Comparison of ENCODE assay signal across 21 cellular contexts in genomic region chr16:2145843-2146242, GRCh38. TPM values are rescaled to one million over a fixed set of nuclear protein-coding genes. Genes with fewer than 3 reads are reported as not detected.
A peak's percentile ranks its signal among the peaks of the same experiment; 100 is the strongest.
DNase-seq lines count a peak whose midpoint lies in the region; ATAC-seq, FAIRE-seq and TF ChIP-seq lines count a peak whose summit lies in the region.
"Had no signal": no experiment of that assay in that cellular context is flagged by ENCODE, and none has a peak within 500 bp of the region (broad histone marks: within the 10 kb centered on the region; RNA-seq: fewer than 3 reads in every experiment).

No MANE protein-coding gene starts in this region.

- no peak overlapping the region for H3K56ac ChIP-seq in H1 (replicated peaks; ENCODE audit: insufficient read length, low read depth, low read length)

- POLR2A ChIA-PET in RWPE1 (lab: Yijun Ruan, JAX; ENCODE audit: low non-redundant PET) (no interaction called here), H1 (lab: Charles Lee; ENCODE audit: partially characterized antibody) (interaction anchor here (1.1 to 12.1 kb wide), 8 partner anchors 6 to 181 kb away, joined by 3 to 220 read pairs (median 4); partner anchors contain the start of genes PKD1, RAB26, RPS2 and TRAF7)

- H3K9ac ChIP-seq in H1 (replicated peaks in 1 of 4; ENCODE audit: extremely low read depth in 1 of 4, low read depth in 3 of 4, low read length in 3 of 4), result no peak overlapping the region
- no peak overlapping the region for H3K9ac ChIP-seq in neural progenitor cell

- H2BK15ac ChIP-seq in H1 (ENCODE audit: low read length), result 0 out of 2 replicates have a peak overlapping the region, but pooled peaks have one; percentile 88

- no peak overlapping the region for H3K18ac ChIP-seq in H1 (ENCODE audit: extremely low read depth, low read length)

- H3K79me1 ChIP-seq in H1 (ENCODE audit: low read depth, low read length), result no peaks in the 10 kb centered on the region

- H2BK12ac ChIP-seq in H1 (ENCODE audit: low read depth, low read length), result no peak overlapping the region

- no peaks in the 10 kb centered on the region for H3K36me3 Mint-ChIP-seq in neural progenitor cell

- H3K27me3 ChIP-seq in H1 (replicated peaks in 1 of 4; ENCODE audit: control insufficient read depth in 3 of 4, extremely low read depth in 1 of 4, insufficient read depth in 3 of 4, low read length in 3 of 4), result peaks cover 0 to 11% (median 5%) of the 10 kb centered on the region in 4 experiments; a peak in 3 of 7 replicates
- H3K27me3 ChIP-seq in neural progenitor cell, result peaks cover 16% of the 10 kb centered on the region

- no peaks in the 10 kb centered on the region for H3K79me2 ChIP-seq in H1 (ENCODE audit: control insufficient read depth in 1 of 2, insufficient read depth in 2 of 2, low read length in 2 of 2)
- H3K79me2 ChIP-seq in neural progenitor cell (ENCODE audit: low read depth), result no peaks in the 10 kb centered on the region

- no peak overlapping the region for H3K4me2 ChIP-seq in H1 (ENCODE audit: insufficient read depth in 1 of 2, low read depth in 2 of 2, low read length in 2 of 2)
- H3K4me2 ChIP-seq in neural progenitor cell, result no peak overlapping the region

- H3F3A ChIP-seq in neural progenitor cell (ENCODE audit: low read depth), result peaks cover 53% of the 10 kb centered on the region

- H3K36me3 ChIP-seq in H1 (ENCODE audit: control insufficient read depth in 2 of 4, insufficient read depth in 4 of 4, low read length in 3 of 4), result no peaks in the 10 kb centered on the region
- no peaks in the 10 kb centered on the region for H3K36me3 ChIP-seq in neural progenitor cell

- H3K4me1 ChIP-seq in H1 (replicated peaks in 1 of 4; ENCODE audit: control insufficient read depth in 3 of 4, insufficient read depth in 4 of 4, low read length in 3 of 4), result peaks cover 3 to 20% (median 14%) of the 10 kb centered on the region in 4 experiments
- H3K4me1 ChIP-seq in neural progenitor cell, result peaks cover 21% of the 10 kb centered on the region

- H4K5ac ChIP-seq in H1 (ENCODE audit: insufficient read length, low read depth, low read length), result no peak overlapping the region

- H4K91ac ChIP-seq in H1 (replicated peaks; ENCODE audit: insufficient read length, low read length), result no peak overlapping the region

- no peak overlapping the region for H2BK20ac ChIP-seq in H1 (ENCODE audit: low read length)

- ATAC-seq in GM19397 (IDR thresholded peaks at IDR 0.05; ENCODE audit: unreplicated experiment), result no peak
- ATAC-seq in HG03565 (IDR thresholded peaks at IDR 0.05; ENCODE audit: unreplicated experiment), result no peak

- no peak overlapping the region for H3K14ac ChIP-seq in H1 (ENCODE audit: insufficient read length)

- TF ChIP-seq RAD21 in H1 (IDR thresholded peaks at IDR 0.05 in 1 of 2, conservative IDR thresholded peaks at IDR 0.05 in 1 of 2; ENCODE audit: low read depth in 2 of 2, low read length in 2 of 2), result no peak

- TF ChIP-seq POLR2A in H1 (IDR thresholded peaks at IDR 0.05; ENCODE audit: control extremely low read depth in 1 of 2, low read depth in 2 of 2, low read length in 2 of 2), result no peak

- DNase-seq in RWPE1 (ENCODE audit: low spot score) (no peak), H1 (ENCODE audit: low read depth in 1 of 2, low spot score in 2 of 2) (no peak), neural progenitor cell (ENCODE audit: low spot score) (no peak), substantia nigra (lab: John Stamatoyannopoulos, UW) (no peak), dedifferentiated amniotic fluid mesenchymal stem cell (ENCODE audit: extremely low spot score) (no peak)
- DNase-seq: GDM1, GOT3, Kasumi-1, NCI-H1417, NCI-H2081 treated with DMSO at 0.1 percent for 48 hours, NCI-H2171 treated with DMSO at 0.1 percent for 48 hours, OCI-M1, SHP77 had no signal

- TF ChIP-seq CTCF in 22Rv1 (IDR thresholded peaks at IDR 0.05) (no peak), RWPE1 (conservative IDR thresholded peaks at IDR 0.05; ENCODE audit: low read depth) (no peak), H1 (IDR thresholded peaks at IDR 0.05; ENCODE audit: control extremely low read depth in 1 of 3, insufficient read depth in 1 of 3, low read depth in 1 of 3, low read length in 3 of 3) (no peak), neural progenitor cell (IDR thresholded peaks at IDR 0.05) (no peak)

- TF ChIP-seq EP300 in H1 (IDR thresholded peaks at IDR 0.05; ENCODE audit: borderline replicate concordance in 1 of 2, low read depth in 2 of 2, low read length in 2 of 2), result no peak

- H3K23me2 ChIP-seq in H1 (ENCODE audit: low read depth, low read length), result peaks cover 16% of the 10 kb centered on the region; the same call in 1 of the 2 replicates

- 80% methylated on average over 5 of the region's 5 CpGs; no CpG with 5 or more reads in 1 of the 2 experiments for WGBS in H1 (ENCODE audit: extremely low coverage in 1 of 2, insufficient coverage in 1 of 2, insufficient read length in 1 of 2, insufficient replicate concordance in 2 of 2, low coverage in 1 of 2, low lambda C conversion rate in 2 of 2, missing lambda C conversion rate in 1 of 2), 2 experiments

- no peak for FAIRE-seq in H1 (lab: Jason Lieb, UNC)
- FAIRE-seq: A204.1, D721Med, GM18507 had no signal

- peak overlapping the region; percentile 1 for H3K27ac Mint-ChIP-seq in neural progenitor cell

- H3K27ac ChIP-seq in 22Rv1, result peak overlapping the region; percentile 18; the same call in 1 of the 2 replicates
- peak overlapping the region; percentile 100 for H3K27ac ChIP-seq in RWPE1
- H3K27ac ChIP-seq in H1 (ENCODE audit: low read depth, low read length), result no peak overlapping the region
- H3K27ac ChIP-seq in neural progenitor cell, result no peak overlapping the region
- H3K27ac ChIP-seq in substantia nigra (ENCODE audit: low read depth, low read length, poor library complexity, severe bottlenecking), result no peak overlapping the region
- H3K27ac ChIP-seq: SK-N-MC had no signal

- CTCF ChIA-PET in RWPE1 (lab: Yijun Ruan, JAX), result interaction anchor here (0.6 to 1.4 kb wide), 2 partner anchors 116 to 123 kb away, joined by 3 to 6 read pairs; no protein-coding TSS in a partner anchor
- CTCF ChIA-PET in H1 (lab: Charles Lee; ENCODE audit: partially characterized antibody), result interaction anchor here (0.6 to 3.6 kb wide), 12 partner anchors 9 to 1978 kb away, joined by 3 to 15 read pairs (median 3); partner anchors contain the start of gene NPW

- peaks cover 21% of the 10 kb centered on the region for H3K4me1 Mint-ChIP-seq in neural progenitor cell

- H4K20me1 ChIP-seq in H1 (replicated peaks in 1 of 2; ENCODE audit: control insufficient read depth in 1 of 2, insufficient read depth in 2 of 2, low read length in 2 of 2), result peaks cover 0 to 13% of the 10 kb centered on the region in 2 experiments
- H4K20me1 ChIP-seq in neural progenitor cell (ENCODE audit: low read depth), result peaks cover 42% of the 10 kb centered on the region

- H4K8ac ChIP-seq in H1 (ENCODE audit: extremely low read depth, insufficient read depth, low read length), result no peak overlapping the region

- H3K23ac ChIP-seq in H1 (ENCODE audit: insufficient read length), result no peak overlapping the region

- no peak overlapping the region for H3K4me3 Mint-ChIP-seq in neural progenitor cell
- H3K4me3 Mint-ChIP-seq: CD14-positive monocyte had no signal

- H3K4me3 ChIP-seq in H1 (ENCODE audit: extremely low read depth in 1 of 4, insufficient read depth in 2 of 4, low read depth in 3 of 4, low read length in 4 of 4), result no peak overlapping the region
- no peak overlapping the region for H3K4me3 ChIP-seq in neural progenitor cell
- H3K4me3 ChIP-seq: SK-N-MC had no signal

- H2BK5ac ChIP-seq in H1 (ENCODE audit: low read depth, low read length), result no peak overlapping the region

- no peak overlapping the region for H3K4ac ChIP-seq in H1 (replicated peaks; ENCODE audit: insufficient read length, low read depth, low read length)

- H2AFZ ChIP-seq in H1 (ENCODE audit: low read length) (no peak overlapping the region), neural progenitor cell (replicated peaks) (no peak overlapping the region)

- H3K27me3 Mint-ChIP-seq in neural progenitor cell (ENCODE audit: insufficient read depth, low read depth), result peaks cover 8% of the 10 kb centered on the region

- H2BK120ac ChIP-seq in H1 (replicated peaks; ENCODE audit: low read depth, low read length), result no peak overlapping the region

- H2AK5ac ChIP-seq in H1 (ENCODE audit: low read depth, low read length), result no peak overlapping the region

- H3K9me3 ChIP-seq in H1 (ENCODE audit: insufficient read depth in 2 of 2, low read depth in 1 of 2, low read length in 1 of 2) (no peaks in the 10 kb centered on the region), neural progenitor cell (ENCODE audit: low read depth) (no peaks in the 10 kb centered on the region)

- H3K9me3 Mint-ChIP-seq in neural progenitor cell, result no peaks in the 10 kb centered on the region

RNA-seq across cellular contexts. Expression of gene RAB26, which starts 2.6 kb away (rescaled TPM):
- total RNA-seq in H1 (2021; fragmentation: NEBNext Ultra II Directional; extraction: Animal tissue kit (Norgen Biotek cat#: 25700)), result 4.3 and 5.3 TPM in 2 replicates
- polyA plus RNA-seq in H1 (2011; rRNA removed), result 5.4 and 6.6 TPM in 2 replicates
- polyA plus RNA-seq in H1 (2011; cell fraction: cytosol; rRNA removed), result 7.4 TPM
- 23.2 TPM for polyA plus RNA-seq in H1 (2011; cell fraction: nucleus; rRNA removed)
- polyA plus RNA-seq in H1 (2012, experiment 1 of 2), result 6.8 to 14.2 TPM (median 12.7 TPM) in 4 replicates
- polyA plus RNA-seq in H1 (2012, experiment 2 of 2), result 4.8 TPM
- polyA plus RNA-seq in H1 (2013, experiment 1 of 2), result 11.6 TPM
- 13.9 TPM for polyA plus RNA-seq in H1 (2013, experiment 2 of 2)
- 2.4 and 2.6 TPM in 2 replicates for polyA minus RNA-seq in H1 (2011; rRNA and poly(A)+ RNA removed)
- polyA minus RNA-seq in H1 (2011; cell fraction: cytosol; rRNA and poly(A)+ RNA removed), result 2.0 TPM
- 3.2 TPM for polyA minus RNA-seq in H1 (2011; cell fraction: nucleus; rRNA and poly(A)+ RNA removed)
- total RNA-seq in neural progenitor cell (ENCODE audit: low replicate concordance), result 2.1 and 4.4 TPM in 2 replicates
- polyA plus RNA-seq: CD14-positive monocyte had no signal

RNA-seq across cellular contexts. Expression of gene TRAF7, which starts 9.7 kb away (rescaled TPM):
- 148 and 155 TPM in 2 replicates for total RNA-seq in H1 (2021; fragmentation: NEBNext Ultra II Directional; extraction: Animal tissue kit (Norgen Biotek cat#: 25700))
- 96.8 and 140 TPM in 2 replicates for polyA plus RNA-seq in H1 (2011; rRNA removed)
- polyA plus RNA-seq in H1 (2011; cell fraction: cytosol; rRNA removed), result 87.7 TPM
- polyA plus RNA-seq in H1 (2011; cell fraction: nucleus; rRNA removed), result 166 TPM
- polyA plus RNA-seq in H1 (2012, experiment 1 of 2), result 72.2 to 138 TPM (median 118 TPM) in 4 replicates
- polyA plus RNA-seq in H1 (2012, experiment 2 of 2), result 99.5 TPM
- polyA plus RNA-seq in H1 (2013, experiment 1 of 2), result 119 TPM
- polyA plus RNA-seq in H1 (2013, experiment 2 of 2), result 114 TPM
- 88.7 and 112 TPM in 2 replicates for polyA minus RNA-seq in H1 (2011; rRNA and poly(A)+ RNA removed)
- polyA minus RNA-seq in H1 (2011; cell fraction: cytosol; rRNA and poly(A)+ RNA removed), result 80.9 TPM
- 56.2 TPM for polyA minus RNA-seq in H1 (2011; cell fraction: nucleus; rRNA and poly(A)+ RNA removed)
- total RNA-seq in neural progenitor cell (ENCODE audit: low replicate concordance), result 24.1 and 63.6 TPM in 2 replicates

RNA-seq across cellular contexts. Expression of gene PKD1, which starts 10.1 kb away (rescaled TPM):
- total RNA-seq in H1 (2021; fragmentation: NEBNext Ultra II Directional; extraction: Animal tissue kit (Norgen Biotek cat#: 25700)), result 52.7 and 63.5 TPM in 2 replicates
- polyA plus RNA-seq in H1 (2011; rRNA removed), result 40.6 and 59.4 TPM in 2 replicates
- polyA plus RNA-seq in H1 (2011; cell fraction: cytosol; rRNA removed), result 50.0 TPM
- polyA plus RNA-seq in H1 (2011; cell fraction: nucleus; rRNA removed), result 380 TPM
- polyA plus RNA-seq in H1 (2012, experiment 1 of 2), result 37.9 to 66.9 TPM (median 59.1 TPM) in 4 replicates
- 29.8 TPM for polyA plus RNA-seq in H1 (2012, experiment 2 of 2)
- 28.9 TPM for polyA plus RNA-seq in H1 (2013, experiment 1 of 2)
- 27.1 TPM for polyA plus RNA-seq in H1 (2013, experiment 2 of 2)
- 24.8 and 36.2 TPM in 2 replicates for polyA minus RNA-seq in H1 (2011; rRNA and poly(A)+ RNA removed)
- 37.0 TPM for polyA minus RNA-seq in H1 (2011; cell fraction: cytosol; rRNA and poly(A)+ RNA removed)
- 106 TPM for polyA minus RNA-seq in H1 (2011; cell fraction: nucleus; rRNA and poly(A)+ RNA removed)
- 16.9 and 73.4 TPM in 2 replicates for total RNA-seq in neural progenitor cell (ENCODE audit: low replicate concordance)

RNA-seq across cellular contexts. Expression of gene CASKIN1, which starts 50.6 kb away (rescaled TPM):
- 6.4 and 6.5 TPM in 2 replicates for total RNA-seq in H1 (2021; fragmentation: NEBNext Ultra II Directional; extraction: Animal tissue kit (Norgen Biotek cat#: 25700))
- polyA plus RNA-seq in H1 (2011; rRNA removed), result 1.2 and 2.7 TPM in 2 replicates
- 2.0 TPM for polyA plus RNA-seq in H1 (2011; cell fraction: cytosol; rRNA removed)
- 9.8 TPM for polyA plus RNA-seq in H1 (2011; cell fraction: nucleus; rRNA removed)
- polyA plus RNA-seq in H1 (2012, experiment 1 of 2), result 2.7 to 3.7 TPM (median 3.2 TPM) in 4 replicates
- 2.8 TPM for polyA plus RNA-seq in H1 (2012, experiment 2 of 2)
- 2.0 TPM for polyA plus RNA-seq in H1 (2013, experiment 1 of 2)
- 1.9 TPM for polyA plus RNA-seq in H1 (2013, experiment 2 of 2)
- 0.93 and 1.9 TPM in 2 replicates for polyA minus RNA-seq in H1 (2011; rRNA and poly(A)+ RNA removed)
- polyA minus RNA-seq in H1 (2011; cell fraction: cytosol; rRNA and poly(A)+ RNA removed), result 4.5 TPM
- 4.4 TPM for polyA minus RNA-seq in H1 (2011; cell fraction: nucleus; rRNA and poly(A)+ RNA removed)
- total RNA-seq in neural progenitor cell (ENCODE audit: low replicate concordance), result 1.6 and 9.0 TPM in 2 replicates
- polyA plus RNA-seq: CD14-positive monocyte had no signal

RNA-seq across cellular contexts. Expression of gene MLST8, which starts 59.4 kb away (rescaled TPM):
- total RNA-seq in H1 (2021; fragmentation: NEBNext Ultra II Directional; extraction: Animal tissue kit (Norgen Biotek cat#: 25700)), result 67.6 and 69.6 TPM in 2 replicates
- polyA plus RNA-seq in H1 (2011; rRNA removed), result 321 and 440 TPM in 2 replicates
- polyA plus RNA-seq in H1 (2011; cell fraction: cytosol; rRNA removed), result 218 TPM
- polyA plus RNA-seq in H1 (2011; cell fraction: nucleus; rRNA removed), result 354 TPM
- polyA plus RNA-seq in H1 (2012, experiment 1 of 2), result 47.7 to 104 TPM (median 94.8 TPM) in 4 replicates
- 87.2 TPM for polyA plus RNA-seq in H1 (2012, experiment 2 of 2)
- polyA plus RNA-seq in H1 (2013, experiment 1 of 2), result 57.1 TPM
- polyA plus RNA-seq in H1 (2013, experiment 2 of 2), result 56.1 TPM
- polyA minus RNA-seq in H1 (2011; rRNA and poly(A)+ RNA removed), result 88.3 and 98.1 TPM in 2 replicates
- polyA minus RNA-seq in H1 (2011; cell fraction: cytosol; rRNA and poly(A)+ RNA removed), result 67.9 TPM
- polyA minus RNA-seq in H1 (2011; cell fraction: nucleus; rRNA and poly(A)+ RNA removed), result 111 TPM
- 24.9 and 89.0 TPM in 2 replicates for total RNA-seq in neural progenitor cell (ENCODE audit: low replicate concordance)

Comparison
In these comparisons a context has a peak if more than half of its experiments do, and no peak if none do; other contexts are left out.
1. H3K27ac ChIP-seq: peak in 22Rv1 (single experiment) and RWPE1 (single experiment); none in H1 (single experiment), neural progenitor cell (single experiment) and substantia nigra (single experiment).